Comparison of ENCODE assay signal across 13 cellular contexts in genomic region chr10:62853710-62854109, GRCh38. TPM values are rescaled to one million over a fixed set of nuclear protein-coding genes. Genes with fewer than 3 reads are reported as not detected.
DNase-seq lines count a peak whose midpoint lies in the region; ATAC-seq, FAIRE-seq and TF ChIP-seq lines count a peak whose summit lies in the region.
"Had no signal": no experiment of that assay in that cellular context is flagged by ENCODE, and none has a peak within 500 bp of the region (broad histone marks: within the 10 kb centered on the region; RNA-seq: fewer than 3 reads in every experiment).

No MANE protein-coding gene starts in this region.

- peaks cover 42% of the 10 kb centered on the region for H3K4me1 Mint-ChIP-seq in activated B cell treated with CpG ODN at 0.5 μM for 24 hours
- H3K4me1 Mint-ChIP-seq: nephron had no signal

- intact Hi-C loops in activated B cell treated with CpG ODN at 0.5 μM for 24 hours (cut with micrococcal nuclease), result no loop called here

- no peak for TF ChIP-seq POLR2A in GM12891 (IDR thresholded peaks at IDR 0.05; ENCODE audit: low read depth, low read length)

- CTCF ChIA-PET in activated B cell treated with CpG ODN at 0.5 μM for 24 hours (lab: Charles Lee), result interaction anchor here (0.7 kb wide), 1 partner anchor 23 kb away, joined by 3 read pairs; no protein-coding TSS in a partner anchor

- ATAC-seq in HG02938 (IDR thresholded peaks at IDR 0.05; ENCODE audit: unreplicated experiment) (peak; percentile 13), activated B cell treated with CpG ODN at 0.5 μM for 24 hours (ENCODE audit: low read depth) (no peak), HG02970 (IDR thresholded peaks at IDR 0.05; ENCODE audit: low FRiP score, unreplicated experiment) (no peak)
- ATAC-seq in activated CD4-positive, CD25-positive, alpha-beta regulatory T cell treated with anti-CD3 and anti-CD28 coated beads, Interleukin-2, amount 50 U/mL, for 24 hours, result no peak
- ATAC-seq: HCT116 had no signal

- H3K36me3 Mint-ChIP-seq in activated B cell treated with CpG ODN at 0.5 μM for 24 hours (ENCODE audit: low read depth), result no peaks in the 10 kb centered on the region

- H3K4me3 Mint-ChIP-seq in activated B cell treated with CpG ODN at 0.5 μM for 24 hours, result peak overlapping the region; percentile 52
- H3K4me3 Mint-ChIP-seq: nephron had no signal

- DNase-seq in GM12891 (ENCODE audit: insufficient read length, low spot score) (no peak), activated B cell treated with CpG ODN at 0.5 μM for 24 hours (no peak), NCI-H69 (lab: John Stamatoyannopoulos, UW) (no peak), NCI-H1417 (lab: John Stamatoyannopoulos, UW) (no peak)
- DNase-seq in stimulated activated CD4-positive, alpha-beta T cell treated with anti-CD3 and anti-CD28 coated beads, Interleukin-1b, Interleukin-23, amount 100 ng/mL, for 48 hours, result peak; percentile 66
- DNase-seq: NCI-H524, WERI-Rb-1 had no signal

- H3K27ac Mint-ChIP-seq in activated B cell treated with CpG ODN at 0.5 μM for 24 hours, result no peak overlapping the region
- H3K27ac Mint-ChIP-seq: nephron had no signal

- peak; percentile 52 for FAIRE-seq in GM12891 (lab: Jason Lieb, UNC)
- FAIRE-seq: G401.6 had no signal

- POLR2A ChIA-PET in activated B cell treated with CpG ODN at 0.5 μM for 24 hours (lab: Charles Lee), result interaction anchor here (0.5 kb wide), 1 partner anchor 836 kb away, joined by 3 read pairs; no protein-coding TSS in a partner anchor

- no peaks in the 10 kb centered on the region for H3K27me3 Mint-ChIP-seq in activated B cell treated with CpG ODN at 0.5 μM for 24 hours

- no peaks in the 10 kb centered on the region for H3K9me3 Mint-ChIP-seq in activated B cell treated with CpG ODN at 0.5 μM for 24 hours

- no peak for TF ChIP-seq CTCF in activated B cell treated with CpG ODN at 0.5 μM for 24 hours (IDR thresholded peaks at IDR 0.05)

TF ChIP-seq in GM12891, 5 proteins besides CTCF, POLR2A, EP300 and RAD21:
- TF ChIP-seq TAF1 (IDR thresholded peaks at IDR 0.05; ENCODE audit: low read depth, low read length) (no peak), POLR2AphosphoS5 (IDR thresholded peaks at IDR 0.05; ENCODE audit: low read depth, low read length) (no peak), POU2F2 (IDR thresholded peaks at IDR 0.05; ENCODE audit: low read depth, low read length) (no peak), PAX5 (IDR thresholded peaks at IDR 0.05; ENCODE audit: insufficient read depth, low read length, severe bottlenecking) (no peak), SPI1 (IDR thresholded peaks at IDR 0.05; ENCODE audit: low read depth, low read length) (no peak)

RNA-seq across cellular contexts. Expression of gene EGR2, which starts 37.5 kb away (rescaled TPM):
- 54.7 TPM for polyA plus RNA-seq in GM12891 (2012; ENCODE audit: low read depth, missing spikeins)
- total RNA-seq in activated B cell treated with CpG ODN at 0.5 μM for 24 hours, result 6.1 and 9.4 TPM in 2 replicates

RNA-seq across cellular contexts. Expression of gene ADO, which starts 49.2 kb away (rescaled TPM):
- 18.6 TPM for polyA plus RNA-seq in GM12891 (2012; ENCODE audit: low read depth, missing spikeins)
- total RNA-seq in activated B cell treated with CpG ODN at 0.5 μM for 24 hours, result 21.6 and 21.7 TPM in 2 replicates
